In the genomic region with DNA sequence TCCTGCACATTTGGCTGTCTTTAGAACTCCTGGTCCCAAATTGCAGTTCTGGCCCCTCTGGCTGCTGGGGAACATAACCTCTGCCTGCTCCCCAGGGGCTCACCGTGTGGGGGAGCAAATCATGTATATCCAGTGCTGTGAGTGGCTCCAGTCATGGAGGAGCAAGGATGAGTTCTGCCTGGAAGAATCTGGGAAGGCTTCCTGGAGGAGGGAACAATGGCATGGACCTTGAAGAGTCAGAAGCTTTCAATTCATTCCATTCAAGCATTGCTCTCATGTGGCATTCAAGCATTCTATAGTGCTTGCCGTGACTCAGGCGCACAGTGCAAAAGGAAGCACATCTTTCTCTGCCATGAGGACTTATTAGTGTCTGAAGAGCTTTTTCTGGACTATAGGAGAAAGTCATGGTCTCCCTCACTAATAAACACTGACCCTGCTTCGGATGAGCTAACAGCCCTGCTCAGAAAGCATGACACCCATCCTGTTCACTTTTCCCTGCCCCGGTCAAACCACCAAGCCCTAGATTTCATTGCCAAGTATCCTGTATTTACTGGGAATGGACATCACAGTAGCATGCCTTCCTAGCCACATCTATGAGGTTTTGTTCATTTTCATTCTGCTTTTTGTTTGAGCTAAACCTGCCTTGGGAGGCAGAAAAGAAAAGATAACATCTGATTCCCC, we compare ENCODE assay signal across 1 cellular context.
TF ChIP-seq lines count a peak whose summit lies in the region.

No MANE protein-coding gene starts in this region.

TF ChIP-seq in GM23338, 12 proteins besides CTCF, POLR2A, EP300 and RAD21 (continued from another document):
- TF ChIP-seq, protein P1, sequence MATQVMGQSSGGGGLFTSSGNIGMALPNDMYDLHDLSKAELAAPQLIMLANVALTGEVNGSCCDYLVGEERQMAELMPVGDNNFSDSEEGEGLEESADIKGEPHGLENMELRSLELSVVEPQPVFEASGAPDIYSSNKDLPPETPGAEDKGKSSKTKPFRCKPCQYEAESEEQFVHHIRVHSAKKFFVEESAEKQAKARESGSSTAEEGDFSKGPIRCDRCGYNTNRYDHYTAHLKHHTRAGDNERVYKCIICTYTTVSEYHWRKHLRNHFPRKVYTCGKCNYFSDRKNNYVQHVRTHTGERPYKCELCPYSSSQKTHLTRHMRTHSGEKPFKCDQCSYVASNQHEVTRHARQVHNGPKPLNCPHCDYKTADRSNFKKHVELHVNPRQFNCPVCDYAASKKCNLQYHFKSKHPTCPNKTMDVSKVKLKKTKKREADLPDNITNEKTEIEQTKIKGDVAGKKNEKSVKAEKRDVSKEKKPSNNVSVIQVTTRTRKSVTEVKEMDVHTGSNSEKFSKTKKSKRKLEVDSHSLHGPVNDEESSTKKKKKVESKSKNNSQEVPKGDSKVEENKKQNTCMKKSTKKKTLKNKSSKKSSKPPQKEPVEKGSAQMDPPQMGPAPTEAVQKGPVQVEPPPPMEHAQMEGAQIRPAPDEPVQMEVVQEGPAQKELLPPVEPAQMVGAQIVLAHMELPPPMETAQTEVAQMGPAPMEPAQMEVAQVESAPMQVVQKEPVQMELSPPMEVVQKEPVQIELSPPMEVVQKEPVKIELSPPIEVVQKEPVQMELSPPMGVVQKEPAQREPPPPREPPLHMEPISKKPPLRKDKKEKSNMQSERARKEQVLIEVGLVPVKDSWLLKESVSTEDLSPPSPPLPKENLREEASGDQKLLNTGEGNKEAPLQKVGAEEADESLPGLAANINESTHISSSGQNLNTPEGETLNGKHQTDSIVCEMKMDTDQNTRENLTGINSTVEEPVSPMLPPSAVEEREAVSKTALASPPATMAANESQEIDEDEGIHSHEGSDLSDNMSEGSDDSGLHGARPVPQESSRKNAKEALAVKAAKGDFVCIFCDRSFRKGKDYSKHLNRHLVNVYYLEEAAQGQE (IDR thresholded peaks at IDR 0.05; ENCODE audit: unreplicated experiment) = no peak
- TF ChIP-seq ZNF462 (CRISPR knock-in tag; IDR thresholded peaks at IDR 0.05) (no peak), EZH2phosphoT487 (IDR thresholded peaks at IDR 0.05; ENCODE audit: unreplicated experiment) (no peak), CREB1 (CRISPR knock-in tag; IDR thresholded peaks at IDR 0.05; ENCODE audit: low read depth) (no peak), JUNB (IDR thresholded peaks at IDR 0.05; ENCODE audit: unreplicated experiment) (no peak), ZNF331 (CRISPR knock-in tag; IDR thresholded peaks at IDR 0.05; ENCODE audit: low read depth) (no peak)
